Comparison of ENCODE assay signal across 9 cellular contexts in the genomic region with DNA sequence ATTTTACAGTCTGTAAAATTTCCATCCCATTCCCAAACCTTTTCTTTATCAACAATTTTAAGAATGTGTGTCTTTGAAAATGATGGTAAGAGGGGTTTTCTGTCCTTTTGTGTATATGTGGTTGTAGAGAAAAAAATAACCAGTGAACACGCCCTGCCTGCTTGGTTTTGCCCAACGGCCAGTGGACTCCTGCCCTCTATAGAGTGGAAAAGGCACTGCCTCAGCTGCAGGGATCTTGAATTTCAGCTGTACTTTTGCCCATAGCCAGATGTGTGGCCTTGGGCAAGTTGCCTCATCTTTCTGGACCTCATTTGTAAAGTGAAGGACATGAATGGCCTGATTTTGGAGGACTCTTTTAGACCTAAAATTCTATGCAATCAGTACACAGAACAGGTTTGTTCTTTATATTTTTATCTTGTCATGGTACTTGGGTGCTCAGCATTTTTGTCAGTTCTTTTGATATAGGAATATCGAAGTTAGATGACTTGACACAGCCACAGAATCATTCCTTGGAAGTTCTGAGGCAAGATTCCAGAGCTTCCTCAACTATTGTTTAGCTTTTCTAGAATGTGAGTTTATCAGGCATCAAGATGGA.
DNase-seq lines count a peak whose midpoint lies in the region; ATAC-seq and TF ChIP-seq lines count a peak whose summit lies in the region.
"Had no signal": no experiment of that assay in that cellular context is flagged by ENCODE, and none has a peak within 500 bp of the region (broad histone marks: within the 10 kb centered on the region; RNA-seq: fewer than 3 reads in every experiment).

No MANE protein-coding gene starts in this region.

- no peak overlapping the region for H3K4me3 Mint-ChIP-seq in stimulated activated effector memory CD8-positive, alpha-beta T cell treated with anti-CD3 and anti-CD28 coated beads, Interleukin-12 subunit alpha, Interleukin-12 subunit beta, amount 100 ng/mL, for 72 hours

- peak; percentile 63 for TF ChIP-seq CTCF in RWPE2 (IDR thresholded peaks at IDR 0.05; ENCODE audit: poor library complexity, severe bottlenecking)
- TF ChIP-seq CTCF in fibroblast of villous mesenchyme (IDR thresholded peaks at IDR 0.05; ENCODE audit: insufficient read depth, low read depth, low read length): peak; percentile 74

- H3K9me3 ChIP-seq in RWPE2 (ENCODE audit: severe bottlenecking): no peaks in the 10 kb centered on the region
- H3K9me3 ChIP-seq: neutrophil had no signal

- no peak overlapping the region for H3K27ac ChIP-seq in RWPE2 (ENCODE audit: poor library complexity, severe bottlenecking)
- H3K27ac ChIP-seq: neutrophil had no signal

- peaks cover 7% of the 10 kb centered on the region for H3K4me1 ChIP-seq in RWPE2 (ENCODE audit: insufficient read depth, poor library complexity, severe bottlenecking)

- H3K27me3 ChIP-seq in RWPE2 (ENCODE audit: insufficient read depth, poor library complexity, severe bottlenecking): no peaks in the 10 kb centered on the region

- ATAC-seq in RWPE2 (ENCODE audit: low read depth): peak; percentile 78
- peak; percentile 49 for ATAC-seq in stimulated activated effector memory CD8-positive, alpha-beta T cell treated with anti-CD3 and anti-CD28 coated beads, Interleukin-12 subunit alpha, Interleukin-12 subunit beta, amount 100 ng/mL, for 72 hours
- ATAC-seq in GM19397 (IDR thresholded peaks at IDR 0.05; ENCODE audit: unreplicated experiment): no peak

- H3K4me1 Mint-ChIP-seq in stimulated activated effector memory CD8-positive, alpha-beta T cell treated with anti-CD3 and anti-CD28 coated beads, Interleukin-12 subunit alpha, Interleukin-12 subunit beta, amount 100 ng/mL, for 72 hours: no peaks in the 10 kb centered on the region

- H3K4me3 ChIP-seq in RWPE2 (ENCODE audit: severe bottlenecking): no peak overlapping the region
- H3K4me3 ChIP-seq in fibroblast of villous mesenchyme (ENCODE audit: low read depth, low read length): no peak overlapping the region

- no peaks in the 10 kb centered on the region for H3K36me3 Mint-ChIP-seq in stimulated activated effector memory CD8-positive, alpha-beta T cell treated with anti-CD3 and anti-CD28 coated beads, Interleukin-12 subunit alpha, Interleukin-12 subunit beta, amount 100 ng/mL, for 72 hours

- H3K9me3 Mint-ChIP-seq in stimulated activated effector memory CD8-positive, alpha-beta T cell treated with anti-CD3 and anti-CD28 coated beads, Interleukin-12 subunit alpha, Interleukin-12 subunit beta, amount 100 ng/mL, for 72 hours: no peaks in the 10 kb centered on the region

- H3K27ac Mint-ChIP-seq in stimulated activated effector memory CD8-positive, alpha-beta T cell treated with anti-CD3 and anti-CD28 coated beads, Interleukin-12 subunit alpha, Interleukin-12 subunit beta, amount 100 ng/mL, for 72 hours: no peak overlapping the region

- DNase-seq in EL (peak; percentile 65), HCEC 1CT (peak; percentile 66), RWPE2 (ENCODE audit: low spot score) (no peak), fibroblast of villous mesenchyme (ENCODE audit: low read depth) (peak; percentile 74), GF-D8 (lab: John Stamatoyannopoulos, UW) (no peak), CD1c-positive myeloid dendritic cell (ENCODE audit: extremely low spot score) (no peak)
- DNase-seq in stimulated activated effector memory CD8-positive, alpha-beta T cell treated with anti-CD3 and anti-CD28 coated beads, Interleukin-12 subunit alpha, Interleukin-12 subunit beta, amount 100 ng/mL, for 72 hours (ENCODE audit: low spot score in 2 of 2): no peak

- H3K36me3 ChIP-seq in RWPE2 (ENCODE audit: low read depth): no peaks in the 10 kb centered on the region
- H3K36me3 ChIP-seq: neutrophil had no signal

Comparison
In these comparisons a context has a peak if more than half of its experiments do, and no peak if none do; other contexts are left out.
1. DNase-seq: peak in EL (single experiment), HCEC 1CT (single experiment) and fibroblast of villous mesenchyme (single experiment); none in RWPE2 (single experiment), stimulated activated effector memory CD8-positive, alpha-beta T cell treated with anti-CD3 and anti-CD28 coated beads, Interleukin-12 subunit alpha, Interleukin-12 subunit beta, amount 100 ng/mL, for 72 hours (0 of 2), GF-D8 (single experiment) and CD1c-positive myeloid dendritic cell (single experiment).